Comparison of ENCODE assay signal across 8 cellular contexts in genomic region chr4:128810331-128810870, GRCh38.
DNase-seq lines count a peak whose midpoint lies in the region; ATAC-seq and TF ChIP-seq lines count a peak whose summit lies in the region.

No MANE protein-coding gene starts in this region.

- peak; percentile 64 for DNase-seq in COLO668 (lab: John Stamatoyannopoulos, UW; ENCODE audit: unreplicated experiment)
- DNase-seq in HS-5 (ENCODE audit: low read depth): peak; percentile 18
- peak; percentile 43 to 60 for DNase-seq in cardiac fibroblast (ENCODE audit: low read depth in 2 of 2)
- DNase-seq in kidney tubule cell (ENCODE audit: low spot score): peak; percentile 56
- DNase-seq in stimulated activated CD4-positive, alpha-beta T cell treated with anti-CD3 and anti-CD28 coated beads, Interleukin-4, amount 100 ng/mL, for 1 hour: peak; percentile 4

- ATAC-seq in SK-N-SH treated with all-trans-retinoic acid at 6 μM for 48 hours (peak; percentile 18; the same call in 2 of the 3 replicates), HG03432 (IDR thresholded peaks at IDR 0.05; ENCODE audit: unreplicated experiment) (no peak), GM18502 (IDR thresholded peaks at IDR 0.05; ENCODE audit: poor library complexity, unreplicated experiment) (no peak)

- peak overlapping the region; percentile 82 to 83 for H3K4me3 ChIP-seq in cardiac fibroblast (replicated peaks in 1 of 2; ENCODE audit: low read depth in 2 of 2, low read length in 2 of 2)

- no peak for TF ChIP-seq CTCF in cardiac fibroblast (IDR thresholded peaks at IDR 0.05; ENCODE audit: low read depth, low read length)

TF ChIP-seq in SK-N-SH treated with all-trans-retinoic acid at 6 μM for 48 hours, 23 proteins besides CTCF, POLR2A, EP300 and RAD21:
- TF ChIP-seq POU6F1 (CRISPR knock-in tag; IDR thresholded peaks at IDR 0.05; ENCODE audit: borderline replicate concordance, low read depth): no peak
- TF ChIP-seq CSRNP3 (CRISPR knock-in tag; IDR thresholded peaks at IDR 0.05): no peak
- TF ChIP-seq PATZ1 (CRISPR knock-in tag; IDR thresholded peaks at IDR 0.05; ENCODE audit: borderline replicate concordance): no peak
- no peak for TF ChIP-seq OSR1 (CRISPR knock-in tag; IDR thresholded peaks at IDR 0.05)
- no peak for TF ChIP-seq RARB (CRISPR knock-in tag; IDR thresholded peaks at IDR 0.05)
- no peak for TF ChIP-seq BACH2 (CRISPR knock-in tag; IDR thresholded peaks at IDR 0.05; ENCODE audit: borderline replicate concordance)
- no peak for TF ChIP-seq ZC3H10 (CRISPR knock-in tag; IDR thresholded peaks at IDR 0.05)
- TF ChIP-seq CSDC2 (CRISPR knock-in tag; IDR thresholded peaks at IDR 0.05): no peak
- TF ChIP-seq SNAI2 (CRISPR knock-in tag; IDR thresholded peaks at IDR 0.05): no peak
- no peak for TF ChIP-seq CREB5 (CRISPR knock-in tag; IDR thresholded peaks at IDR 0.05; ENCODE audit: low read depth)
- TF ChIP-seq ZNF565 (CRISPR knock-in tag; conservative IDR thresholded peaks at IDR 0.05; ENCODE audit: low read depth): no peak
- TF ChIP-seq TSHZ2 (CRISPR knock-in tag; IDR thresholded peaks at IDR 0.05): no peak
TF ChIP-seq in SK-N-SH treated with all-trans-retinoic acid at 6 μM for 48 hours: peak in this region for 0.

Comparison
In these comparisons a context has a peak if more than half of its experiments do, and no peak if none do; other contexts are left out.
1. DNase-seq: peak in every context shown above with its lines; median percentile 64 in COLO668; 56 in kidney tubule cell; 52 in cardiac fibroblast; 18 in HS-5; 4 in stimulated activated CD4-positive, alpha-beta T cell treated with anti-CD3 and anti-CD28 coated beads, Interleukin-4, amount 100 ng/mL, for 1 hour.